ENCODE assay signal across 30 cellular contexts in the genomic region with DNA sequence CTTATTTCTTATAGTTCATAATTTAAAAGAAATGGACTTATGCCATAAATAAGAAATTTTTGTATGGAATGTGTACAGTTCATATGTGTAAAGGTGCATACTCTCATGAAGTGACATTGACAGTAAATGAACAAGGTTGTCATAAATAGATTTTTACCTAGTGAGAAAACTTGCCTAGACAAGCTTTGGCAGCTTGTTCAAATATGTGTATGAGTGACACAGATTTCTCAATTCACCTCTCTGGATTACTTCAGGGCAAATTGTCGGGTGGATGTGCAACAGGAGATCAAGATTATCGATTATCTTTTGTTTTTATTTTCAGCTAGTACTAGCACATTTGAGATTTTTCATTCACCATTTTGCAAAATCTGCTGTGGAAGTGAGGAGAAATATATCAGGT.
"Had no signal": no experiment of that assay in that cellular context is flagged by ENCODE, and none has a peak within 500 bp of the region (broad histone marks: within the 10 kb centered on the region; RNA-seq: fewer than 3 reads in every experiment).

No MANE protein-coding gene starts in this region.

- H2AFZ ChIP-seq: neural progenitor cell had no signal

- H3K4me2 ChIP-seq: neural progenitor cell had no signal

- DNase-seq: colonic mucosa; effector CD8-positive, alpha-beta T cell; endodermal cell; erythroblast; glutamatergic neuron; heart right ventricle; hippocampal formation; mesenchymal stem cell; mucosa of descending colon; naive B cell; posterior cingulate gyrus; psoas muscle; right cardiac atrium; spleen; stimulated activated CD4-positive, alpha-beta T cell treated with anti-CD3 and anti-CD28 coated beads, Interleukin-4, amount 100 ng/mL, for 4 hours; transverse colon; upper lobe of right lung; uterus had no signal

- H3K4me1 ChIP-seq: colonic mucosa, neural progenitor cell, psoas muscle, transverse colon, upper lobe of right lung, uterus had no signal

- H3K9me3 Mint-ChIP-seq: central memory CD8-positive, alpha-beta T cell; dendritic cell treated with granulocyte-macrophage colony-stimulating factor and Interleukin-4, amounts not matched to agents 40 ng/mL and 50 ng/mL, for 4 days; endodermal cell; natural killer cell treated with Interleukin-12 subunit alpha and Interleukin-12 subunit beta and Interleukin-15 and Interleukin-18, amount 100 ng/mL, for 72 hours; neural progenitor cell; stimulated activated memory B cell treated with anti-CD40 and anti-IgM and Interleukin-4, amounts not matched to agents 10 μg/mL and 1 μg/mL and 100 μg/mL, for 72 hours; stimulated activated naive CD8-positive, alpha-beta T cell treated with anti-CD3 and anti-CD28 coated beads, Interleukin-15, Interleukin-2, amounts not matched to agents 100 ng/mL and 50 ng/mL, for 24 hours had no signal

- H3K4me3 Mint-ChIP-seq: central memory CD8-positive, alpha-beta T cell; dendritic cell treated with granulocyte-macrophage colony-stimulating factor and Interleukin-4, amounts not matched to agents 40 ng/mL and 50 ng/mL, for 4 days; endodermal cell; mesothelial cell of epicardium; naive B cell; natural killer cell treated with Interleukin-12 subunit alpha and Interleukin-12 subunit beta and Interleukin-15 and Interleukin-18, amount 100 ng/mL, for 72 hours; neural progenitor cell; stimulated activated memory B cell treated with anti-CD40 and anti-IgM and Interleukin-4, amounts not matched to agents 10 μg/mL and 1 μg/mL and 100 μg/mL, for 72 hours; stimulated activated naive CD8-positive, alpha-beta T cell treated with anti-CD3 and anti-CD28 coated beads, Interleukin-15, Interleukin-2, amounts not matched to agents 100 ng/mL and 50 ng/mL, for 24 hours had no signal

- H3K4me3 ChIP-seq: colonic mucosa, gastroesophageal sphincter, heart right ventricle, lung, mucosa of descending colon, neural progenitor cell, psoas muscle, skin epidermis, spleen, thoracic aorta, transverse colon, upper lobe of right lung, uterus had no signal

- H3K27me3 ChIP-seq: colonic mucosa, gastroesophageal sphincter, heart right ventricle, neural progenitor cell, spleen, transverse colon, upper lobe of right lung, uterus had no signal

- H3K9ac ChIP-seq: neural progenitor cell had no signal

- H3K36me3 ChIP-seq: colonic mucosa, gastroesophageal sphincter, heart right ventricle, neural progenitor cell, spleen, thoracic aorta, transverse colon, upper lobe of right lung, uterus had no signal

- ATAC-seq: gastroesophageal sphincter; heart right ventricle; mucosa of descending colon; natural killer cell treated with Interleukin-12 subunit alpha and Interleukin-12 subunit beta and Interleukin-15 and Interleukin-18, amount 100 ng/mL, for 72 hours; right cardiac atrium; stimulated activated memory B cell treated with anti-CD40 and anti-IgM and Interleukin-4, amounts not matched to agents 10 μg/mL and 1 μg/mL and 100 μg/mL, for 72 hours; upper lobe of right lung had no signal

- FAIRE-seq: endothelial cell of umbilical vein had no signal

- H3K9me3 ChIP-seq: colonic mucosa, gastroesophageal sphincter, heart right ventricle, mucosa of descending colon, psoas muscle, spleen, thoracic aorta, transverse colon, upper lobe of right lung, uterus had no signal

- H3K36me3 Mint-ChIP-seq: mesothelial cell of epicardium; naive B cell; natural killer cell treated with Interleukin-12 subunit alpha and Interleukin-12 subunit beta and Interleukin-15 and Interleukin-18, amount 100 ng/mL, for 72 hours; neural progenitor cell; stimulated activated memory B cell treated with anti-CD40 and anti-IgM and Interleukin-4, amounts not matched to agents 10 μg/mL and 1 μg/mL and 100 μg/mL, for 72 hours had no signal

- H3K27me3 Mint-ChIP-seq: central memory CD8-positive, alpha-beta T cell; dendritic cell treated with granulocyte-macrophage colony-stimulating factor and Interleukin-4, amounts not matched to agents 40 ng/mL and 50 ng/mL, for 4 days; naive B cell; stimulated activated memory B cell treated with anti-CD40 and anti-IgM and Interleukin-4, amounts not matched to agents 10 μg/mL and 1 μg/mL and 100 μg/mL, for 72 hours; stimulated activated naive CD8-positive, alpha-beta T cell treated with anti-CD3 and anti-CD28 coated beads, Interleukin-15, Interleukin-2, amounts not matched to agents 100 ng/mL and 50 ng/mL, for 24 hours had no signal

- H3K27ac ChIP-seq: colonic mucosa, gastroesophageal sphincter, heart right ventricle, neural progenitor cell, psoas muscle, skin epidermis, spleen, thoracic aorta, transverse colon, upper lobe of right lung, uterus had no signal

- H3K4me1 Mint-ChIP-seq: central memory CD8-positive, alpha-beta T cell; endodermal cell; naive B cell; neural progenitor cell; stimulated activated memory B cell treated with anti-CD40 and anti-IgM and Interleukin-4, amounts not matched to agents 10 μg/mL and 1 μg/mL and 100 μg/mL, for 72 hours had no signal

- H3K27ac Mint-ChIP-seq: dendritic cell treated with granulocyte-macrophage colony-stimulating factor and Interleukin-4, amounts not matched to agents 40 ng/mL and 50 ng/mL, for 4 days; endodermal cell; mesothelial cell of epicardium; naive B cell; natural killer cell treated with Interleukin-12 subunit alpha and Interleukin-12 subunit beta and Interleukin-15 and Interleukin-18, amount 100 ng/mL, for 72 hours; neural progenitor cell; stimulated activated memory B cell treated with anti-CD40 and anti-IgM and Interleukin-4, amounts not matched to agents 10 μg/mL and 1 μg/mL and 100 μg/mL, for 72 hours; stimulated activated naive CD8-positive, alpha-beta T cell treated with anti-CD3 and anti-CD28 coated beads, Interleukin-15, Interleukin-2, amounts not matched to agents 100 ng/mL and 50 ng/mL, for 24 hours had no signal
